ENCODE assay signal across 8 cellular contexts in the genomic region with DNA sequence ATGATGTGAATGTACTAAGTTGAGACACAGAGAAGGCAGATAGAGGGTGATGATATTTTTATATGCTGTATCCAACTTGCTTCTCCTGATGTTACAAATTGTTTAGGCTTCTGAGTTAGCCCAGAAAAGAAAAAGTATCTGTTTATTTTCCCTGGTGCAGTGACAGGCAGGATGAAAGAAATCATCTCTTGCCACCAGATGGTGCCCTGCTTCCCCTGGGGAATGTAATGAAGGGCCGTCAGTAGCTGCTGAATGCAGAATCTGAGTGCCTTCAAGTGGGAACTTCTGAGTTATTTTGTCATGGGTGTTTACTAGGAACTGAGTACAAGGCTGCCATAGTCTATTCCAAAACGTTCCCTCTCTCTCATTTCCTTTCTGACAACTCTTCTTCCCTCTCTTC.
A peak's percentile ranks its signal among the peaks of the same experiment; 100 is the strongest.
DNase-seq lines count a peak whose midpoint lies in the region; ATAC-seq lines count a peak whose summit lies in the region.

No MANE protein-coding gene starts in this region.

- ATAC-seq in HG03354 (IDR thresholded peaks at IDR 0.05; ENCODE audit: poor library complexity, severe bottlenecking, unreplicated experiment), result peak; percentile 56
- peak; percentile 85 for ATAC-seq in Right ventricle myocardium superior (ENCODE audit: poor library complexity)

- H3K36me3 Mint-ChIP-seq in activated CD4-positive, alpha-beta memory T cell treated with anti-CD3 and anti-CD28 coated beads for 36 hours, result no peaks in the 10 kb centered on the region

- H3K27ac Mint-ChIP-seq in activated CD4-positive, alpha-beta memory T cell treated with anti-CD3 and anti-CD28 coated beads for 36 hours, result no peak overlapping the region

- no peaks in the 10 kb centered on the region for H3K4me1 Mint-ChIP-seq in activated CD4-positive, alpha-beta memory T cell treated with anti-CD3 and anti-CD28 coated beads for 36 hours (ENCODE audit: low read depth)

- intact Hi-C loops in Right ventricle myocardium superior (cut with DNase I), result loop anchor here (5.0 to 10.0 kb wide), 2 partner anchors 346 to 418 kb away; no protein-coding TSS in a partner anchor
- intact Hi-C loops in activated CD4-positive, alpha-beta memory T cell treated with anti-CD3 and anti-CD28 coated beads for 36 hours (cut with micrococcal nuclease), result loop anchor here (1.0 kb wide), 1 partner anchor 420 kb away; no protein-coding TSS in a partner anchor

- no peaks in the 10 kb centered on the region for H3K27me3 Mint-ChIP-seq in activated CD4-positive, alpha-beta memory T cell treated with anti-CD3 and anti-CD28 coated beads for 36 hours

- CTCF ChIA-PET in activated CD4-positive, alpha-beta memory T cell treated with anti-CD3 and anti-CD28 coated beads for 36 hours (lab: Charles Lee), result no interaction called here

- peak; percentile 73 for DNase-seq in GM03348 (ENCODE audit: low spot score)
- peak; percentile 64 for DNase-seq in RKO (ENCODE audit: low spot score)
- DNase-seq in Right ventricle myocardium superior, result no peak
- peak; percentile 78 for DNase-seq in superior temporal gyrus (ENCODE audit: extremely low spot score)
- no peak for DNase-seq in activated CD4-positive, alpha-beta memory T cell treated with anti-CD3 and anti-CD28 coated beads for 36 hours
- no peak for DNase-seq in MV-4-11 (lab: John Stamatoyannopoulos, UW)
- no peak for DNase-seq in KG1 (lab: John Stamatoyannopoulos, UW)

- peaks cover 4% of the 10 kb centered on the region for H3K9me3 Mint-ChIP-seq in activated CD4-positive, alpha-beta memory T cell treated with anti-CD3 and anti-CD28 coated beads for 36 hours

- POLR2A ChIA-PET in activated CD4-positive, alpha-beta memory T cell treated with anti-CD3 and anti-CD28 coated beads for 36 hours (lab: Charles Lee), result no interaction called here

- no peak overlapping the region for H3K4me3 Mint-ChIP-seq in activated CD4-positive, alpha-beta memory T cell treated with anti-CD3 and anti-CD28 coated beads for 36 hours

Comparison
In these comparisons a context has a peak if more than half of its experiments do, and no peak if none do; other contexts are left out.
1. DNase-seq: peak in GM03348 (single experiment), RKO (single experiment) and superior temporal gyrus (single experiment); none in Right ventricle myocardium superior (single experiment), activated CD4-positive, alpha-beta memory T cell treated with anti-CD3 and anti-CD28 coated beads for 36 hours (single experiment), MV-4-11 (single experiment) and KG1 (single experiment).